31 cellular contexts compared by ENCODE assay signal in the genomic region with DNA sequence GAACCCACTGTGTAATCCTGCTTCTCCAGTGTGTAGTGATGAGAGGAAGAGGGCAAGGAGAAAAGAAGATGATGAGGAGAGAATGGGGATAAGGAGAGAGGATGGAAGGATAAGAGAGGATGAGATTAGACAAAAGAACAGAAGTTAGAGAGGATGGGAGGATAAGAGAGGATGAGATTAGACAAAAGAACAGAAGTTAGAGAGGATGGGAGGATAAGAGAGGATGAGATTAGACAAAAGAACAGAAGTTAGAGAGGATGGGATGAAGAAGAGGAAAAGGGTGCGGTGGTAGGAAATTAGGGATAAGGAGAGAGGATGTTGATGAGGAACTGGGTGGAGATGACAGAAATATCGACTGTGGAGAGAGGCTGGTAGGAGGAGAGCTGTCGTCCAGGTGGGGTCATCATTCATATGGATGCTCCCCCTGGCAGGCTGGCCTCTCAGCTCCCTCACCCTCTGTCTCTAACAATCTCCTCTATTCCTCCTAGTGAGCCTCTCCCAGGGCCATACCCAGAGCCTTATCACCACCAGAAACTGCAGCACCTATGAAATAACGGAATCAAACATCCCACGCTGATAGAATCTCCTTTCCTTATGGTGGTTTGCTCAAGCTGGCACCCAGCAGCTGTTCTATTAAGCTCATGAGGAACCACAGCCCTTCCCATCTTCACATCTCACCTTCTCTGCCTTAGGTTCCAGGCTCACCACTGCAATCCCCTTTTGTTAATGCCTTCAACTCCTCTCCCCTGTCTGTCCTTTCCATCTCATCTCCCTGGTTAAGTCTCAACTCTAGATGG. TPM values are rescaled to one million over a fixed set of nuclear protein-coding genes. Genes with fewer than 3 reads are reported as not detected.
"Had no signal": no experiment of that assay in that cellular context is flagged by ENCODE, and none has a peak within 500 bp of the region (broad histone marks: within the 10 kb centered on the region; RNA-seq: fewer than 3 reads in every experiment).

No MANE protein-coding gene starts in this region.

- H3K36me3 ChIP-seq: heart left ventricle, pancreas, right atrium auricular region, tibial artery, WERI-Rb-1 had no signal

- H3K4me3 ChIP-seq: heart left ventricle, pancreas, psoas muscle, right atrium auricular region, tibial artery had no signal

- H3K4me1 ChIP-seq: pancreas had no signal

- H3K9me3 ChIP-seq: heart left ventricle, pancreas, psoas muscle, right atrium auricular region, tibial artery had no signal

- H3K9me3 Mint-ChIP-seq: activated CD4-positive, alpha-beta T cell treated with anti-CD3 and anti-CD28 coated beads, Interleukin-2, amount 10 ng/mL, durations not matched to agents 7 days and 5 days; activated naive CD4-positive, alpha-beta T cell treated with anti-CD3 and anti-CD28 coated beads, Interleukin-2, amount 50 U/mL, for 24 hours; activated T-helper 1 cell treated with anti-CD3 and anti-CD28 coated beads, Interleukin-12 subunit alpha, Interleukin-12 subunit beta, Interleukin-2, Interleukin-4 antibody, amounts not matched to agents 30 ng/mL and 10 ng/mL and 1 ng/mL, durations not matched to agents 14 hours and 24 hours and 36 hours; memory B cell; nephron; stimulated activated naive CD8-positive, alpha-beta T cell treated with anti-CD3 and anti-CD28 coated beads, Interleukin-15, Interleukin-2, amounts not matched to agents 100 ng/mL and 50 ng/mL, for 24 hours had no signal

- H3K4me3 Mint-ChIP-seq: activated CD4-positive, alpha-beta T cell treated with anti-CD3 and anti-CD28 coated beads, Interleukin-2, amount 10 ng/mL, durations not matched to agents 7 days and 5 days; activated CD8-positive, alpha-beta T cell treated with anti-CD3 and anti-CD28 coated beads, Interleukin-2, amount 10 ng/mL, durations not matched to agents 7 days and 5 days; activated naive CD4-positive, alpha-beta T cell treated with anti-CD3 and anti-CD28 coated beads, Interleukin-2, amount 50 U/mL, for 24 hours; activated T-helper 1 cell treated with anti-CD3 and anti-CD28 coated beads, Interleukin-12 subunit alpha, Interleukin-12 subunit beta, Interleukin-2, Interleukin-4 antibody, amounts not matched to agents 30 ng/mL and 10 ng/mL and 1 ng/mL, durations not matched to agents 14 hours and 24 hours and 36 hours; brain; memory B cell; nephron; stimulated activated naive CD8-positive, alpha-beta T cell treated with anti-CD3 and anti-CD28 coated beads, Interleukin-15, Interleukin-2, amounts not matched to agents 100 ng/mL and 50 ng/mL, for 24 hours had no signal

- H3K27me3 Mint-ChIP-seq: activated CD4-positive, alpha-beta T cell treated with anti-CD3 and anti-CD28 coated beads, Interleukin-2, amount 10 ng/mL, durations not matched to agents 7 days and 5 days; activated naive CD4-positive, alpha-beta T cell treated with anti-CD3 and anti-CD28 coated beads, Interleukin-2, amount 50 U/mL, for 24 hours; stimulated activated naive CD8-positive, alpha-beta T cell treated with anti-CD3 and anti-CD28 coated beads, Interleukin-15, Interleukin-2, amounts not matched to agents 100 ng/mL and 50 ng/mL, for 24 hours had no signal

- H3K4me1 Mint-ChIP-seq: activated naive CD4-positive, alpha-beta T cell treated with anti-CD3 and anti-CD28 coated beads, Interleukin-2, amount 50 U/mL, for 24 hours had no signal

- H3K36me3 Mint-ChIP-seq: brain, memory B cell had no signal

- DNase-seq: activated CD4-positive, alpha-beta T cell treated with anti-CD3 and anti-CD28 coated beads, Interleukin-2, amount 10 ng/mL, durations not matched to agents 7 days and 5 days; activated CD4-positive, CD25-positive, alpha-beta regulatory T cell treated with anti-CD3 and anti-CD28 coated beads, Interleukin-2, amount 50 U/mL, for 72 hours; activated CD8-positive, alpha-beta T cell treated with anti-CD3 and anti-CD28 coated beads, Interleukin-2, amount 10 ng/mL, durations not matched to agents 7 days and 5 days; activated gamma-delta T cell treated with Interleukin-2 at 50 U/mL for 16 hours; anterior cingulate cortex; effector CD4-positive, alpha-beta T cell; heart left ventricle; pancreas; psoas muscle; stimulated activated CD4-positive, alpha-beta T cell treated with anti-CD3 and anti-CD28 coated beads, Interleukin-12 subunit alpha, Interleukin-12 subunit beta, amount 100 ng/mL, for 4 hours; substantia nigra; tibial artery; WERI-Rb-1 had no signal

- H3K27me3 ChIP-seq: pancreas, right atrium auricular region had no signal

- H3K27ac Mint-ChIP-seq: activated CD4-positive, alpha-beta T cell treated with anti-CD3 and anti-CD28 coated beads, Interleukin-2, amount 10 ng/mL, durations not matched to agents 7 days and 5 days; activated CD8-positive, alpha-beta T cell treated with anti-CD3 and anti-CD28 coated beads, Interleukin-2, amount 10 ng/mL, durations not matched to agents 7 days and 5 days; activated naive CD4-positive, alpha-beta T cell treated with anti-CD3 and anti-CD28 coated beads, Interleukin-2, amount 50 U/mL, for 24 hours; activated T-helper 1 cell treated with anti-CD3 and anti-CD28 coated beads, Interleukin-12 subunit alpha, Interleukin-12 subunit beta, Interleukin-2, Interleukin-4 antibody, amounts not matched to agents 30 ng/mL and 10 ng/mL and 1 ng/mL, durations not matched to agents 14 hours and 24 hours and 36 hours; brain; memory B cell; nephron; stimulated activated naive CD8-positive, alpha-beta T cell treated with anti-CD3 and anti-CD28 coated beads, Interleukin-15, Interleukin-2, amounts not matched to agents 100 ng/mL and 50 ng/mL, for 24 hours had no signal

- FAIRE-seq: endometrium, islet of Langerhans, pancreas had no signal

- ATAC-seq: activated CD8-positive, alpha-beta T cell treated with anti-CD3 and anti-CD28 coated beads, Interleukin-2, amount 10 ng/mL, durations not matched to agents 7 days and 5 days; heart left ventricle; pancreas; psoas muscle had no signal

- H3K27ac ChIP-seq: heart left ventricle, pancreas, psoas muscle, right atrium auricular region, tibial artery, WERI-Rb-1 had no signal

RNA-seq across cellular contexts. Expression of gene CIROP, which starts 6.0 kb away (rescaled TPM):
- total RNA-seq: activated CD4-positive, alpha-beta T cell treated with anti-CD3 and anti-CD28 coated beads, Interleukin-2, amount 10 ng/mL, durations not matched to agents 7 days and 5 days; activated CD8-positive, alpha-beta T cell treated with anti-CD3 and anti-CD28 coated beads, Interleukin-2, amount 10 ng/mL, durations not matched to agents 7 days and 5 days; activated T-helper 1 cell treated with anti-CD3 and anti-CD28 coated beads, Interleukin-12 subunit alpha, Interleukin-12 subunit beta, Interleukin-2, Interleukin-4 antibody, amounts not matched to agents 30 ng/mL and 10 ng/mL and 1 ng/mL, durations not matched to agents 14 hours and 24 hours and 36 hours; cardiac septum; chondrocyte; epithelial cell of proximal tubule; fibroblast of villous mesenchyme; heart left ventricle; liver; mononuclear cell; myocyte; pancreas; psoas muscle; right atrium auricular region; T-helper 2 cell treated with Interferon-gamma antibody and Interleukin-4, amounts not matched to agents 100 ng/mL and 5 ng/mL, for 36 hours; ureter had no signal
- polyA plus RNA-seq: heart left ventricle, liver, pancreas had no signal

RNA-seq across cellular contexts. Expression of gene CEBPE, which starts 8.3 kb away (rescaled TPM):
- total RNA-seq: activated T-helper 1 cell treated with anti-CD3 and anti-CD28 coated beads, Interleukin-12 subunit alpha, Interleukin-12 subunit beta, Interleukin-2, Interleukin-4 antibody, amounts not matched to agents 30 ng/mL and 10 ng/mL and 1 ng/mL, durations not matched to agents 14 hours and 24 hours and 36 hours; cardiac septum; chondrocyte; epithelial cell of proximal tubule; fibroblast of villous mesenchyme; myocyte; pancreas; right atrium auricular region; ureter had no signal
- polyA plus RNA-seq: heart left ventricle, pancreas had no signal
